ENCODE assay signal across 16 cellular contexts in genomic region chr22:49629024-49629570, GRCh38.
DNase-seq lines count a peak whose midpoint lies in the region; ATAC-seq and TF ChIP-seq lines count a peak whose summit lies in the region.
"Had no signal": no experiment of that assay in that cellular context is flagged by ENCODE, and none has a peak within 500 bp of the region (broad histone marks: within the 10 kb centered on the region; RNA-seq: fewer than 3 reads in every experiment).

No MANE protein-coding gene starts in this region.

- H3K4me1 ChIP-seq in RWPE2 (ENCODE audit: insufficient read depth, poor library complexity, severe bottlenecking) (no peaks in the 10 kb centered on the region), neuronal stem cell (ENCODE audit: control insufficient read depth in 2 of 2, insufficient read depth in 1 of 2, low read depth in 1 of 2, low read length in 2 of 2) (peaks cover 5 to 47% of the 10 kb centered on the region in 2 donors)
- H3K4me1 ChIP-seq: Caco-2 had no signal

- peak overlapping the region; percentile 67 for H4K8ac ChIP-seq in neuronal stem cell (ENCODE audit: low read depth, low read length)

- no peak overlapping the region for H3K4me3 Mint-ChIP-seq in activated T-cell treated with anti-CD3 and anti-CD28 coated beads, Interleukin-2, amount 50 U/mL, for 24 hours
- H3K4me3 Mint-ChIP-seq in stimulated activated memory B cell treated with anti-CD40 and anti-IgM and Interleukin-4, amounts not matched to agents 10 μg/mL and 1 μg/mL and 100 μg/mL, for 72 hours, result no peak overlapping the region
- H3K4me3 Mint-ChIP-seq in Calu3 (ENCODE audit: low read depth, unreplicated experiment), result no peak overlapping the region

- CTCF ChIA-PET in Calu3 (lab: Charles Lee), result no interaction called here

- H3K4me2 ChIP-seq in neuronal stem cell (ENCODE audit: insufficient read depth, low read length, poor library complexity, severe bottlenecking), result no peak overlapping the region
- H3K4me2 ChIP-seq: BLaER1 had no signal

- no peaks in the 10 kb centered on the region for H3K27me3 ChIP-seq in RWPE2 (ENCODE audit: insufficient read depth, poor library complexity, severe bottlenecking)
- H3K27me3 ChIP-seq in neuronal stem cell (ENCODE audit: control insufficient read depth in 3 of 3, insufficient read depth in 3 of 3, low read depth in 1 of 3, low read length in 3 of 3), result peaks cover 0 to 36% (median 2%) of the 10 kb centered on the region in 3 experiments
- H3K27me3 ChIP-seq: BLaER1 had no signal

- H3K14ac ChIP-seq in neuronal stem cell (ENCODE audit: low read length), result no peak overlapping the region

- H3K9me3 ChIP-seq in RWPE2 (ENCODE audit: severe bottlenecking) (no peaks in the 10 kb centered on the region), neuronal stem cell (replicated peaks in 1 of 2; ENCODE audit: control insufficient read depth in 2 of 2, insufficient read depth in 1 of 2, low read depth in 1 of 2, low read length in 2 of 2) (no peaks in the 10 kb centered on the region)
- H3K9me3 ChIP-seq: BLaER1, Caco-2 had no signal

- H2BK12ac ChIP-seq in neuronal stem cell (ENCODE audit: low read length), result peak overlapping the region; percentile 94

- H3K27me3 Mint-ChIP-seq in activated T-cell treated with anti-CD3 and anti-CD28 coated beads, Interleukin-2, amount 50 U/mL, for 24 hours, result no peaks in the 10 kb centered on the region
- no peaks in the 10 kb centered on the region for H3K27me3 Mint-ChIP-seq in stimulated activated memory B cell treated with anti-CD40 and anti-IgM and Interleukin-4, amounts not matched to agents 10 μg/mL and 1 μg/mL and 100 μg/mL, for 72 hours
- peaks cover 91% of the 10 kb centered on the region for H3K27me3 Mint-ChIP-seq in Calu3 (ENCODE audit: unreplicated experiment)

- peak overlapping the region; percentile 38 for H3K23ac ChIP-seq in neuronal stem cell (ENCODE audit: low read depth, low read length, poor library complexity)

- H3K4me1 Mint-ChIP-seq in activated T-cell treated with anti-CD3 and anti-CD28 coated beads, Interleukin-2, amount 50 U/mL, for 24 hours (ENCODE audit: low read depth), result peaks cover 9% of the 10 kb centered on the region
- H3K4me1 Mint-ChIP-seq in stimulated activated memory B cell treated with anti-CD40 and anti-IgM and Interleukin-4, amounts not matched to agents 10 μg/mL and 1 μg/mL and 100 μg/mL, for 72 hours, result peaks cover 23% of the 10 kb centered on the region
- H3K4me1 Mint-ChIP-seq in Calu3 (ENCODE audit: low read depth, unreplicated experiment), result no peaks in the 10 kb centered on the region

- H3K18ac ChIP-seq in neuronal stem cell (ENCODE audit: low read length), result peak overlapping the region; percentile 94

- H3K4me3 ChIP-seq in RWPE2 (ENCODE audit: severe bottlenecking) (no peak overlapping the region), neuronal stem cell (ENCODE audit: low read length in 2 of 2) (peak overlapping the region in 1 of 2 donors; percentile 49)
- H3K4me3 ChIP-seq: BLaER1 had no signal

- H2BK5ac ChIP-seq in neuronal stem cell (ENCODE audit: low read length), result no peak overlapping the region

- H3K4ac ChIP-seq in neuronal stem cell (ENCODE audit: low read length), result peak overlapping the region; percentile 19

- H4K91ac ChIP-seq in neuronal stem cell (ENCODE audit: low read depth, low read length, poor library complexity), result no peak overlapping the region

- no peak overlapping the region for H2AFZ ChIP-seq in neuronal stem cell (ENCODE audit: low read length)

- H3K9ac ChIP-seq in neuronal stem cell (ENCODE audit: low read depth, low read length, poor library complexity), result peak overlapping the region; percentile 88
- H3K9ac ChIP-seq: BLaER1 had no signal

- TF ChIP-seq CTCF in RWPE2 (IDR thresholded peaks at IDR 0.05; ENCODE audit: poor library complexity, severe bottlenecking), result no peak
- TF ChIP-seq CTCF in Calu3 (IDR thresholded peaks at IDR 0.05; ENCODE audit: unreplicated experiment), result no peak

- no peaks in the 10 kb centered on the region for H3K9me3 Mint-ChIP-seq in activated T-cell treated with anti-CD3 and anti-CD28 coated beads, Interleukin-2, amount 50 U/mL, for 24 hours
- H3K9me3 Mint-ChIP-seq in stimulated activated memory B cell treated with anti-CD40 and anti-IgM and Interleukin-4, amounts not matched to agents 10 μg/mL and 1 μg/mL and 100 μg/mL, for 72 hours, result no peaks in the 10 kb centered on the region
- no peaks in the 10 kb centered on the region for H3K9me3 Mint-ChIP-seq in Calu3 (ENCODE audit: low read depth, unreplicated experiment)
- H3K9me3 Mint-ChIP-seq: CD8-positive, alpha-beta memory T cell had no signal

- intact Hi-C loops in Calu3 (cut with micrococcal nuclease; ENCODE audit: unreplicated experiment), result no loop called here

- peak overlapping the region; percentile 63 for H2BK15ac ChIP-seq in neuronal stem cell (ENCODE audit: low read length)

- H3K36me3 Mint-ChIP-seq in activated T-cell treated with anti-CD3 and anti-CD28 coated beads, Interleukin-2, amount 50 U/mL, for 24 hours (ENCODE audit: low read depth), result peaks cover 42% of the 10 kb centered on the region
- H3K36me3 Mint-ChIP-seq in stimulated activated memory B cell treated with anti-CD40 and anti-IgM and Interleukin-4, amounts not matched to agents 10 μg/mL and 1 μg/mL and 100 μg/mL, for 72 hours, result peaks cover 7% of the 10 kb centered on the region
- H3K36me3 Mint-ChIP-seq in Calu3 (ENCODE audit: insufficient read depth, unreplicated experiment), result peaks cover 3% of the 10 kb centered on the region

- DNase-seq in activated T-cell treated with anti-CD3 and anti-CD28 coated beads, Interleukin-2, amount 50 U/mL, for 24 hours, result no peak
- no peak for DNase-seq in activated T-cell treated with anti-CD3 and anti-CD28 coated beads, Interleukin-2, amount 50 U/mL, for 48 hours
- DNase-seq in RWPE2 (ENCODE audit: low spot score) (peak; percentile 34), neuronal stem cell (ENCODE audit: low spot score) (peak; percentile 12), Calu3 (no peak), superior temporal gyrus (ENCODE audit: extremely low spot score) (no peak)
- DNase-seq in activated CD8-positive, alpha-beta memory T cell treated with anti-CD3 and anti-CD28 coated beads, Interleukin-2, amount 50 U/mL, for 48 hours, result no peak
- DNase-seq: AML-193; Caco-2; CD8-positive, alpha-beta memory T cell; DMS53; GF-D8; HCEC 1CT had no signal

- no TSS peak for BruUV-seq in Calu3 (replicated peaks; lab: Mats Ljungman, UMichigan)

- no peak for ATAC-seq in RWPE2 (ENCODE audit: low read depth)
- no peak for ATAC-seq in stimulated activated memory B cell treated with anti-CD40 and anti-IgM and Interleukin-4, amounts not matched to agents 10 μg/mL and 1 μg/mL and 100 μg/mL, for 72 hours

- no peaks in the 10 kb centered on the region for H3K79me1 ChIP-seq in neuronal stem cell (ENCODE audit: low read depth, low read length)

- no peaks in the 10 kb centered on the region for H3K36me3 ChIP-seq in RWPE2 (ENCODE audit: low read depth)
- no peaks in the 10 kb centered on the region for H3K36me3 ChIP-seq in neuronal stem cell (replicated peaks in 1 of 2; ENCODE audit: control insufficient read depth in 2 of 2, insufficient read depth in 2 of 2, low read length in 2 of 2)

- H2BK120ac ChIP-seq in neuronal stem cell (ENCODE audit: low read depth, low read length), result no peak overlapping the region

- H3K27ac Mint-ChIP-seq in activated T-cell treated with anti-CD3 and anti-CD28 coated beads, Interleukin-2, amount 50 U/mL, for 24 hours, result peak overlapping the region; percentile 30
- H3K27ac Mint-ChIP-seq in stimulated activated memory B cell treated with anti-CD40 and anti-IgM and Interleukin-4, amounts not matched to agents 10 μg/mL and 1 μg/mL and 100 μg/mL, for 72 hours, result peak overlapping the region; percentile 17
- H3K27ac Mint-ChIP-seq in Calu3 (ENCODE audit: unreplicated experiment), result no peak overlapping the region

- H3K27ac ChIP-seq in RWPE2 (ENCODE audit: poor library complexity, severe bottlenecking) (no peak overlapping the region), neuronal stem cell (replicated peaks; ENCODE audit: low read length) (peak overlapping the region; percentile 9)
- H3K27ac ChIP-seq: 22Rv1, BLaER1 had no signal

- H2AK5ac ChIP-seq in neuronal stem cell (ENCODE audit: low read depth, low read length), result peak overlapping the region; percentile 18

- no CpG with 5 or more reads among the region's 12 CpGs for WGBS in neuronal stem cell (ENCODE audit: extremely low coverage in 2 of 2, insufficient read length in 2 of 2, insufficient replicate concordance in 1 of 2), 2 donors

Comparison
In these comparisons a context has a peak if more than half of its experiments do, and no peak if none do; other contexts are left out.
1. DNase-seq: peak in RWPE2 (single experiment) and neuronal stem cell (single experiment); none in activated T-cell treated with anti-CD3 and anti-CD28 coated beads, Interleukin-2, amount 50 U/mL, for 24 hours (single experiment), activated T-cell treated with anti-CD3 and anti-CD28 coated beads, Interleukin-2, amount 50 U/mL, for 48 hours (0 of 2), activated CD8-positive, alpha-beta memory T cell treated with anti-CD3 and anti-CD28 coated beads, Interleukin-2, amount 50 U/mL, for 48 hours (single experiment), Calu3 (single experiment) and superior temporal gyrus (single experiment).